7 cellular contexts compared by ENCODE assay signal in the genomic region with DNA sequence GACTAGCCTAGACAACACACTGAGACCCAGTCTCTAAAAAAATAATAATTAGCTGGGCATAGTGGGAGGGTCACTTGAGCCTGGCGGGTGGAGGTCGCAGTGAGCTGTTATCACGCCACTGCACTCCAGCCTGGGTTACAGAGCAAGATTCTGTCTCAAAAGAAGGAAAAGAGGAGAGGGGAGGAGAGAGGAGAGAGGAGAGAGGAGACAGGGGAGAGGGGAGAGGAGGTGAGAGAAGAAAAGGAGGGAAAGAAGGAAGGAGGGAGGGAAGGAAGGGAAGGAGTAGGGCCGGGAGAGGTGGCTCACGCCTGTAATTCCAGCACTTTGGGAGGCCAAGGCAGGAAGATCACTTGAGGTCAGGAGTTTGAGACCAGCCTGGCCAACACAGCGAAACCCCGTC. TPM values are rescaled to one million over a fixed set of nuclear protein-coding genes. Genes with fewer than 3 reads are reported as not detected.
DNase-seq lines count a peak whose midpoint lies in the region; ATAC-seq, FAIRE-seq and TF ChIP-seq lines count a peak whose summit lies in the region.
"Not testable (repeated sequence)": the region's sequence is repeated elsewhere in the genome, so short reads cannot be mapped to it uniquely, and the experiment has no call there.

No MANE protein-coding gene starts in this region.

- H2BK15ac ChIP-seq in H9 (ENCODE audit: low read depth, low read length); H1 (ENCODE audit: low read length): not testable (repeated sequence)

- not testable (repeated sequence) for H3K9ac ChIP-seq in H9 (ENCODE audit: extremely low read depth, insufficient read length, low read length); H1 (replicated peaks in 1 of 4; ENCODE audit: extremely low read depth in 1 of 4, low read depth in 3 of 4, low read length in 3 of 4)

- not testable (repeated sequence) for H3K9me3 ChIP-seq in H9 (ENCODE audit: control insufficient read depth, low read depth, low read length); H1 (ENCODE audit: insufficient read depth in 2 of 2, low read depth in 1 of 2, low read length in 1 of 2)

- POLR2A ChIA-PET in activated CD4-positive, alpha-beta memory T cell treated with anti-CD3 and anti-CD28 coated beads for 36 hours (lab: Charles Lee) = interaction anchor here (1.9 kb wide), 1 partner anchor 38 kb away, joined by 6 read pairs; no protein-coding TSS in a partner anchor
- POLR2A ChIA-PET in H1 (lab: Charles Lee; ENCODE audit: partially characterized antibody) = interaction anchor here (1.2 to 13.6 kb wide), 7 partner anchors 10 to 46 kb away, joined by 3 to 208 read pairs (median 5); partner anchors contain the start of gene KANSL1

- H3K23ac ChIP-seq in H9 (ENCODE audit: insufficient read length, low read depth, low read length); H1 (ENCODE audit: insufficient read length): not testable (repeated sequence)

- H3K36me3 ChIP-seq in H1 (ENCODE audit: control insufficient read depth in 2 of 4, insufficient read depth in 4 of 4, low read length in 3 of 4) = not testable (repeated sequence)

- not testable (repeated sequence) for H4K91ac ChIP-seq in H9 (ENCODE audit: insufficient read length, low read depth, low read length); H1 (replicated peaks; ENCODE audit: insufficient read length, low read length)

- not testable (repeated sequence) for H2BK5ac ChIP-seq in H9 (ENCODE audit: insufficient read length, low read length)
- H2BK5ac ChIP-seq in H1 (ENCODE audit: low read depth, low read length) = 0 out of 2 replicates have a peak overlapping the region, but pooled peaks have one; percentile 5

- not testable (repeated sequence) for H3K18ac ChIP-seq in H9 (ENCODE audit: insufficient read length, low read depth, low read length); H1 (ENCODE audit: extremely low read depth, low read length)

- H3K27ac Mint-ChIP-seq in H9 = peak overlapping the region in 2 of 3 experiments; percentile 73 to 94; a peak in 5 of 7 replicates
- peak overlapping the region; percentile 0 for H3K27ac Mint-ChIP-seq in activated CD4-positive, alpha-beta memory T cell treated with anti-CD3 and anti-CD28 coated beads for 36 hours
- peak overlapping the region; percentile 82 for H3K27ac Mint-ChIP-seq in activated naive CD8-positive, alpha-beta T cell treated with anti-CD3 and anti-CD28 coated beads for 36 hours
- peak overlapping the region in 4 of 6 donors; percentile 26 to 84 (median 58) for H3K27ac Mint-ChIP-seq in naive B cell
- peak overlapping the region; percentile 31 for H3K27ac Mint-ChIP-seq in progenitor cell of endocrine pancreas

- not testable (repeated sequence) for H3K14ac ChIP-seq in H9 (ENCODE audit: insufficient read depth, low read length); H1 (ENCODE audit: insufficient read length)

- ATAC-seq in naive B cell (ENCODE audit: low read depth in 2 of 2) = not testable (repeated sequence)

- H3K79me1 ChIP-seq in H9 (ENCODE audit: insufficient read depth, low read depth, low read length, poor library complexity, severe bottlenecking); H1 (ENCODE audit: low read depth, low read length): not testable (repeated sequence)

- H3T11ph ChIP-seq in H9 (ENCODE audit: low read length) = not testable (repeated sequence)

- H3K4me3 ChIP-seq in H1 (ENCODE audit: extremely low read depth in 1 of 4, insufficient read depth in 2 of 4, low read depth in 3 of 4, low read length in 4 of 4) = not testable (repeated sequence)

- whole genome bisulfite sequencing in H9 (ENCODE audit: extremely low coverage, insufficient read length, low lambda C conversion rate) = no CpG with 5 or more reads among the region's 7 CpGs
- 70% methylated on average over 7 of the region's 7 CpGs; no CpG with 5 or more reads in 1 of the 2 experiments for WGBS in H1 (ENCODE audit: extremely low coverage in 1 of 2, insufficient coverage in 1 of 2, insufficient read length in 1 of 2, insufficient replicate concordance in 2 of 2, low coverage in 1 of 2, low lambda C conversion rate in 2 of 2, missing lambda C conversion rate in 1 of 2), 2 experiments

- not testable (repeated sequence) for H2BK12ac ChIP-seq in H9 (ENCODE audit: insufficient read length, low read depth, low read length); H1 (ENCODE audit: low read depth, low read length)

- H2AK5ac ChIP-seq in H9 (ENCODE audit: insufficient read length, low read length); H1 (ENCODE audit: low read depth, low read length): not testable (repeated sequence)

- not testable (repeated sequence) for H3K4ac ChIP-seq in H9 (ENCODE audit: low read depth, low read length); H1 (replicated peaks; ENCODE audit: insufficient read length, low read depth, low read length)

- not testable (repeated sequence) for H3K27me3 ChIP-seq in H9 (ENCODE audit: insufficient read depth, low read length); H1 (replicated peaks in 1 of 4; ENCODE audit: control insufficient read depth in 3 of 4, extremely low read depth in 1 of 4, insufficient read depth in 3 of 4, low read length in 3 of 4)

- not testable (repeated sequence) for H2BK120ac ChIP-seq in H9 (ENCODE audit: low read depth, low read length, poor library complexity, severe bottlenecking); H1 (replicated peaks; ENCODE audit: low read depth, low read length)

- H4K20me1 ChIP-seq in H9 (ENCODE audit: control insufficient read depth, insufficient read depth, insufficient read length) = not testable (repeated sequence)
- peaks cover 52 to 77% of the 10 kb centered on the region in 2 experiments for H4K20me1 ChIP-seq in H1 (replicated peaks in 1 of 2; ENCODE audit: control insufficient read depth in 1 of 2, insufficient read depth in 2 of 2, low read length in 2 of 2)

- not testable (repeated sequence) for H3K23me2 ChIP-seq in H9 (ENCODE audit: insufficient read length, low read depth, low read length, poor library complexity, severe bottlenecking); H1 (ENCODE audit: low read depth, low read length)

- not testable (repeated sequence) for H3K9me3 Mint-ChIP-seq in H9; activated CD4-positive, alpha-beta memory T cell treated with anti-CD3 and anti-CD28 coated beads for 36 hours; activated naive CD8-positive, alpha-beta T cell treated with anti-CD3 and anti-CD28 coated beads for 36 hours; naive B cell; progenitor cell of endocrine pancreas (ENCODE audit: low read depth)

- H2BK20ac ChIP-seq in H9 (ENCODE audit: low read depth, low read length, poor library complexity, severe bottlenecking); H1 (ENCODE audit: low read length): not testable (repeated sequence)

- H4K8ac ChIP-seq in H9 (replicated peaks; ENCODE audit: insufficient read length, low read depth, low read length); H1 (ENCODE audit: extremely low read depth, insufficient read depth, low read length): not testable (repeated sequence)

- FAIRE-seq in H1 (lab: Jason Lieb, UNC) = not testable (repeated sequence)

- not testable (repeated sequence) for H4K5ac ChIP-seq in H9 (ENCODE audit: insufficient read length, low read depth, low read length); H1 (ENCODE audit: insufficient read length, low read depth, low read length)

- H3K4me2 ChIP-seq in H9 (ENCODE audit: insufficient read depth, insufficient read length, low read length) = not testable (repeated sequence)
- peak overlapping the region in 1 of 2 experiments; percentile 20; a peak in 2 of 4 replicates for H3K4me2 ChIP-seq in H1 (ENCODE audit: insufficient read depth in 1 of 2, low read depth in 2 of 2, low read length in 2 of 2)

- not testable (repeated sequence) for H3K4me3 Mint-ChIP-seq in H9; activated CD4-positive, alpha-beta memory T cell treated with anti-CD3 and anti-CD28 coated beads for 36 hours; progenitor cell of endocrine pancreas (ENCODE audit: low read depth)
- H3K4me3 Mint-ChIP-seq in activated naive CD8-positive, alpha-beta T cell treated with anti-CD3 and anti-CD28 coated beads for 36 hours = peak overlapping the region; percentile 49
- H3K4me3 Mint-ChIP-seq in naive B cell = peak overlapping the region in 2 of 8 donors; percentile 11 to 25

- H3K79me2 ChIP-seq in H9 (ENCODE audit: insufficient read depth, low read length) (peaks cover 86% of the 10 kb centered on the region), H1 (ENCODE audit: control insufficient read depth in 1 of 2, insufficient read depth in 2 of 2, low read length in 2 of 2) (peaks cover 93 to 100% of the 10 kb centered on the region in 2 experiments)

- DNase-seq in H9; activated CD4-positive, alpha-beta memory T cell treated with anti-CD3 and anti-CD28 coated beads for 36 hours; activated naive CD8-positive, alpha-beta T cell treated with anti-CD3 and anti-CD28 coated beads for 36 hours; H1 (ENCODE audit: low read depth in 1 of 2, low spot score in 2 of 2); naive B cell; progenitor cell of endocrine pancreas (ENCODE audit: low spot score, unreplicated experiment): not testable (repeated sequence)

- H3K4me1 ChIP-seq in H9 (ENCODE audit: insufficient read depth, low read length) (peaks cover 19% of the 10 kb centered on the region), H1 (replicated peaks in 1 of 4; ENCODE audit: control insufficient read depth in 3 of 4, insufficient read depth in 4 of 4, low read length in 3 of 4) (peaks cover 17 to 51% (median 33%) of the 10 kb centered on the region in 4 experiments)

- CTCF ChIA-PET in activated CD4-positive, alpha-beta memory T cell treated with anti-CD3 and anti-CD28 coated beads for 36 hours (lab: Charles Lee) = interaction anchor here (0.6 to 3.1 kb wide), 3 partner anchors 9 to 30 kb away, joined by 3 to 13 read pairs (median 3); partner anchors contain the start of gene KANSL1
- CTCF ChIA-PET in H1 (lab: Charles Lee; ENCODE audit: partially characterized antibody) = interaction anchor here (2.7 to 6.6 kb wide), 3 partner anchors 10 to 139 kb away, joined by 10 to 80 read pairs (median 12); no protein-coding TSS in a partner anchor

- H2AFZ ChIP-seq in H9 (ENCODE audit: low read length); H1 (ENCODE audit: low read length): not testable (repeated sequence)

- H3K4me1 Mint-ChIP-seq in H9 = peaks cover 86 to 92% of the 10 kb centered on the region in 2 experiments
- peaks cover 90% of the 10 kb centered on the region for H3K4me1 Mint-ChIP-seq in activated CD4-positive, alpha-beta memory T cell treated with anti-CD3 and anti-CD28 coated beads for 36 hours (ENCODE audit: low read depth)
- H3K4me1 Mint-ChIP-seq in activated naive CD8-positive, alpha-beta T cell treated with anti-CD3 and anti-CD28 coated beads for 36 hours = peaks cover 90% of the 10 kb centered on the region
- H3K4me1 Mint-ChIP-seq in naive B cell = peaks cover 65 to 90% (median 84%) of the 10 kb centered on the region in 3 donors
- H3K4me1 Mint-ChIP-seq in progenitor cell of endocrine pancreas (ENCODE audit: low read depth) = peaks cover 51% of the 10 kb centered on the region

- TF ChIP-seq CTCF in C4-2B (conservative IDR thresholded peaks at IDR 0.05); H9 (conservative IDR thresholded peaks at IDR 0.05); H1 (IDR thresholded peaks at IDR 0.05; ENCODE audit: control extremely low read depth in 1 of 3, insufficient read depth in 1 of 3, low read depth in 1 of 3, low read length in 3 of 3); progenitor cell of endocrine pancreas (IDR thresholded peaks at IDR 0.05; ENCODE audit: unreplicated experiment): not testable (repeated sequence)

- H3K27ac ChIP-seq in C4-2B = peak overlapping the region; percentile 4; the same call in 1 of the 2 replicates
- H3K27ac ChIP-seq in H9 (ENCODE audit: insufficient read length, low read depth, low read length); H1 (ENCODE audit: low read depth, low read length): not testable (repeated sequence)

- intact Hi-C loops in activated CD4-positive, alpha-beta memory T cell treated with anti-CD3 and anti-CD28 coated beads for 36 hours (cut with micrococcal nuclease) = loop anchor here (1.0 kb wide), 2 partner anchors 9 to 26 kb away; no protein-coding TSS in a partner anchor

- H3K36me3 Mint-ChIP-seq in H9 (ENCODE audit: insufficient read depth in 1 of 3, low read depth in 3 of 3); activated CD4-positive, alpha-beta memory T cell treated with anti-CD3 and anti-CD28 coated beads for 36 hours; naive B cell; progenitor cell of endocrine pancreas (ENCODE audit: insufficient read depth): not testable (repeated sequence)
- H3K36me3 Mint-ChIP-seq in activated naive CD8-positive, alpha-beta T cell treated with anti-CD3 and anti-CD28 coated beads for 36 hours = peaks cover 53% of the 10 kb centered on the region

- not testable (repeated sequence) for TF ChIP-seq EP300 in H1 (IDR thresholded peaks at IDR 0.05; ENCODE audit: borderline replicate concordance in 1 of 2, low read depth in 2 of 2, low read length in 2 of 2)

- not testable (repeated sequence) for H3K27me3 Mint-ChIP-seq in H9 (ENCODE audit: low read depth); activated CD4-positive, alpha-beta memory T cell treated with anti-CD3 and anti-CD28 coated beads for 36 hours; activated naive CD8-positive, alpha-beta T cell treated with anti-CD3 and anti-CD28 coated beads for 36 hours; naive B cell; progenitor cell of endocrine pancreas

- not testable (repeated sequence) for H3K56ac ChIP-seq in H9 (ENCODE audit: insufficient read length, low read depth, low read length); H1 (replicated peaks; ENCODE audit: insufficient read length, low read depth, low read length)

- not testable (repeated sequence) for TF ChIP-seq POLR2A in H1 (IDR thresholded peaks at IDR 0.05; ENCODE audit: control extremely low read depth in 1 of 2, low read depth in 2 of 2, low read length in 2 of 2)

- not testable (repeated sequence) for TF ChIP-seq RAD21 in H1 (IDR thresholded peaks at IDR 0.05 in 1 of 2, conservative IDR thresholded peaks at IDR 0.05 in 1 of 2; ENCODE audit: low read depth in 2 of 2, low read length in 2 of 2)

RNA-seq across cellular contexts. Expression of gene KANSL1, which starts 9.8 kb away (rescaled TPM):
- 110 and 114 TPM in 2 replicates for total RNA-seq in H9 (2021)
- total RNA-seq in activated CD4-positive, alpha-beta memory T cell treated with anti-CD3 and anti-CD28 coated beads for 36 hours = 10 to 100 TPM; 57.3 to 63.8 TPM
- total RNA-seq in activated naive CD8-positive, alpha-beta T cell treated with anti-CD3 and anti-CD28 coated beads for 36 hours = 10 to 100 TPM; 60.9 to 65.5 TPM
- total RNA-seq in H1 (2021; fragmentation: NEBNext Ultra II Directional; extraction: Animal tissue kit (Norgen Biotek cat#: 25700)) = 116 and 128 TPM in 2 replicates
- polyA plus RNA-seq in H1 (2011; rRNA removed) = 34.0 and 43.3 TPM in 2 replicates
- polyA plus RNA-seq in H1 (2011; cell fraction: cytosol; rRNA removed) = 43.4 TPM
- 91.2 TPM for polyA plus RNA-seq in H1 (2011; cell fraction: nucleus; rRNA removed)
- polyA plus RNA-seq in H1 (2012, experiment 1 of 2) = 42.8 to 47.9 TPM (median 45.5 TPM) in 4 replicates
- 14.3 TPM for polyA plus RNA-seq in H1 (2012, experiment 2 of 2)
- polyA plus RNA-seq in H1 (2013, experiment 1 of 2) = 47.3 TPM
- 41.5 TPM for polyA plus RNA-seq in H1 (2013, experiment 2 of 2)
- polyA minus RNA-seq in H1 (2011; rRNA and poly(A)+ RNA removed) = 214 and 279 TPM in 2 replicates
- 115 TPM for polyA minus RNA-seq in H1 (2011; cell fraction: cytosol; rRNA and poly(A)+ RNA removed)
- 364 TPM for polyA minus RNA-seq in H1 (2011; cell fraction: nucleus; rRNA and poly(A)+ RNA removed)
- 10 to 100 TPM in 5 of 6 donors, 1 to 10 TPM in 1; 5.8 to 27.5 (median 16.5) TPM for polyA plus RNA-seq in naive B cell (ENCODE audit: low read depth in 6 of 6)
- 173 and 174 TPM in 2 replicates for total RNA-seq in progenitor cell of endocrine pancreas

Comparison
In these comparisons a context has a peak if more than half of its experiments do, and no peak if none do; other contexts are left out.
1. H3K27ac Mint-ChIP-seq: peak in every context shown above with its lines; median percentile 84 in H9; 82 in activated naive CD8-positive, alpha-beta T cell treated with anti-CD3 and anti-CD28 coated beads for 36 hours; 58 in naive B cell; 31 in progenitor cell of endocrine pancreas; 0 in activated CD4-positive, alpha-beta memory T cell treated with anti-CD3 and anti-CD28 coated beads for 36 hours.